ENCODE assay signal across 1 cellular context in genomic region chr11:118343981-118344521, GRCh38.
TF ChIP-seq lines count a peak whose summit lies in the region.

CD3G (plus strand) TSS chr11:118344344; CDS start chr11:118344424, 80 bp downstream.

TF ChIP-seq in HepG2, 621 proteins besides CTCF, POLR2A, EP300 and RAD21:
- no peak for TF ChIP-seq SRSF1 (optimal IDR thresholded peaks at IDR 0.05; ENCODE audit: low read depth, low read length)
- no peak for TF ChIP-seq CBX5 (CRISPR knock-in tag; IDR thresholded peaks at IDR 0.05; ENCODE audit: borderline replicate concordance)
- TF ChIP-seq, protein P1, sequence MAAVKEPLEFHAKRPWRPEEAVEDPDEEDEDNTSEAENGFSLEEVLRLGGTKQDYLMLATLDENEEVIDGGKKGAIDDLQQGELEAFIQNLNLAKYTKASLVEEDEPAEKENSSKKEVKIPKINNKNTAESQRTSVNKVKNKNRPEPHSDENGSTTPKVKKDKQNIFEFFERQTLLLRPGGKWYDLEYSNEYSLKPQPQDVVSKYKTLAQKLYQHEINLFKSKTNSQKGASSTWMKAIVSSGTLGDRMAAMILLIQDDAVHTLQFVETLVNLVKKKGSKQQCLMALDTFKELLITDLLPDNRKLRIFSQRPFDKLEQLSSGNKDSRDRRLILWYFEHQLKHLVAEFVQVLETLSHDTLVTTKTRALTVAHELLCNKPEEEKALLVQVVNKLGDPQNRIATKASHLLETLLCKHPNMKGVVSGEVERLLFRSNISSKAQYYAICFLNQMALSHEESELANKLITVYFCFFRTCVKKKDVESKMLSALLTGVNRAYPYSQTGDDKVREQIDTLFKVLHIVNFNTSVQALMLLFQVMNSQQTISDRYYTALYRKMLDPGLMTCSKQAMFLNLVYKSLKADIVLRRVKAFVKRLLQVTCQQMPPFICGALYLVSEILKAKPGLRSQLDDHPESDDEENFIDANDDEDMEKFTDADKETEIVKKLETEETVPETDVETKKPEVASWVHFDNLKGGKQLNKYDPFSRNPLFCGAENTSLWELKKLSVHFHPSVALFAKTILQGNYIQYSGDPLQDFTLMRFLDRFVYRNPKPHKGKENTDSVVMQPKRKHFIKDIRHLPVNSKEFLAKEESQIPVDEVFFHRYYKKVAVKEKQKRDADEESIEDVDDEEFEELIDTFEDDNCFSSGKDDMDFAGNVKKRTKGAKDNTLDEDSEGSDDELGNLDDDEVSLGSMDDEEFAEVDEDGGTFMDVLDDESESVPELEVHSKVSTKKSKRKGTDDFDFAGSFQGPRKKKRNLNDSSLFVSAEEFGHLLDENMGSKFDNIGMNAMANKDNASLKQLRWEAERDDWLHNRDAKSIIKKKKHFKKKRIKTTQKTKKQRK (IDR thresholded peaks at IDR 0.05; ENCODE audit: low read length) = no peak
- TF ChIP-seq, protein P2, sequence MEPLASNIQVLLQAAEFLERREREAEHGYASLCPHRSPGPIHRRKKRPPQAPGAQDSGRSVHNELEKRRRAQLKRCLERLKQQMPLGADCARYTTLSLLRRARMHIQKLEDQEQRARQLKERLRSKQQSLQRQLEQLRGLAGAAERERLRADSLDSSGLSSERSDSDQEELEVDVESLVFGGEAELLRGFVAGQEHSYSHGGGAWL (CRISPR knock-in tag; IDR thresholded peaks at IDR 0.05) = no peak
- TF ChIP-seq ZNF264 (CRISPR knock-in tag; IDR thresholded peaks at IDR 0.05) = no peak
- TF ChIP-seq TAF15 (IDR thresholded peaks at IDR 0.05; ENCODE audit: low read depth, low read length, poor library complexity, severe bottlenecking) = no peak
- no peak for TF ChIP-seq PAF1 (CRISPR knock-in tag; IDR thresholded peaks at IDR 0.05)
- no peak for TF ChIP-seq STAT5B (CRISPR knock-in tag; IDR thresholded peaks at IDR 0.05)
